In genomic region chr16:26605872-26606271, GRCh38 we compare ENCODE assay signal across 23 cellular contexts.
A peak's percentile ranks its signal among the peaks of the same experiment; 100 is the strongest.
DNase-seq lines count a peak whose midpoint lies in the region; ATAC-seq and TF ChIP-seq lines count a peak whose summit lies in the region.
"Had no signal": no experiment of that assay in that cellular context is flagged by ENCODE, and none has a peak within 500 bp of the region (broad histone marks: within the 10 kb centered on the region; RNA-seq: fewer than 3 reads in every experiment).

No MANE protein-coding gene starts in this region.

- no peak overlapping the region for H3K4me3 ChIP-seq in psoas muscle
- H3K4me3 ChIP-seq: gastroesophageal sphincter, lung, tibial nerve had no signal

- peaks cover 30% of the 10 kb centered on the region for H3K4me1 Mint-ChIP-seq in activated naive CD8-positive, alpha-beta T cell treated with anti-CD3 and anti-CD28 coated beads, Interleukin-2, amount 10 ng/mL, durations not matched to agents 7 days and 5 days
- H3K4me1 Mint-ChIP-seq in activated naive CD8-positive, alpha-beta T cell treated with anti-CD3 and anti-CD28 coated beads, Interleukin-2, amount 50 U/mL, for 24 hours = peaks cover 14% of the 10 kb centered on the region
- H3K4me1 Mint-ChIP-seq in T-helper 1 cell treated with Interleukin-12 subunit alpha and Interleukin-12 subunit beta and Interleukin-4 antibody, amounts not matched to agents 30 μg/mL and 1 μg/mL, for 36 hours (ENCODE audit: low read depth) = peaks cover 71% of the 10 kb centered on the region
- H3K4me1 Mint-ChIP-seq: H9 had no signal

- H3K9me3 ChIP-seq in psoas muscle = no peaks in the 10 kb centered on the region
- H3K9me3 ChIP-seq: tibial nerve had no signal

- no peak for DNase-seq in activated naive CD8-positive, alpha-beta T cell treated with anti-CD3 and anti-CD28 coated beads, Interleukin-2, amount 10 ng/mL, durations not matched to agents 7 days and 5 days
- DNase-seq in activated naive CD8-positive, alpha-beta T cell treated with anti-CD3 and anti-CD28 coated beads, Interleukin-2, amount 50 U/mL, for 24 hours = no peak
- DNase-seq in NCI-H2107 treated with DMSO at 0.1 percent for 48 hours (lab: John Stamatoyannopoulos, UW; ENCODE audit: unreplicated experiment) (peak; percentile 79), GM19238 (ENCODE audit: insufficient read length, low spot score) (no peak), psoas muscle (no peak), NCI-H1694 treated with DMSO at 0.1 percent for 48 hours (lab: John Stamatoyannopoulos, UW) (no peak)
- no peak for DNase-seq in activated T-cell treated with anti-CD3 and anti-CD28 coated beads, Interleukin-2, amount 50 U/mL, for 48 hours
- DNase-seq: activated naive CD4-positive, alpha-beta T cell treated with anti-CD3 and anti-CD28 coated beads for 36 hours; DMS79; H9; kidney; MV-4-11; NCI-H446; small intestine; stimulated activated CD4-positive, alpha-beta T cell treated with anti-CD3 and anti-CD28 coated beads, Interleukin-2, amount 100 ng/mL, for 48 hours; SW 1271 had no signal

- H3K36me3 ChIP-seq in psoas muscle (ENCODE audit: insufficient read depth in 1 of 2, low read depth in 1 of 2) = no peaks in the 10 kb centered on the region
- H3K36me3 ChIP-seq: gastroesophageal sphincter, tibial nerve had no signal

- no peak for TF ChIP-seq CTCF in psoas muscle (IDR thresholded peaks at IDR 0.05)

- no peaks in the 10 kb centered on the region for H3K4me1 ChIP-seq in psoas muscle
- H3K4me1 ChIP-seq: gastroesophageal sphincter, tibial nerve had no signal

- POLR2A ChIA-PET in activated naive CD8-positive, alpha-beta T cell treated with anti-CD3 and anti-CD28 coated beads, Interleukin-2, amount 10 ng/mL, durations not matched to agents 7 days and 5 days (lab: Charles Lee) = interaction anchor here (1.2 kb wide), 1 partner anchor 8 kb away, joined by 4 read pairs; no protein-coding TSS in a partner anchor

- ATAC-seq in activated naive CD8-positive, alpha-beta T cell treated with anti-CD3 and anti-CD28 coated beads, Interleukin-2, amount 10 ng/mL, durations not matched to agents 7 days and 5 days (ENCODE audit: low read depth) = peak; percentile 51
- no peak for ATAC-seq in activated naive CD8-positive, alpha-beta T cell treated with anti-CD3 and anti-CD28 coated beads, Interleukin-2, amount 50 U/mL, for 24 hours
- no peak for ATAC-seq in psoas muscle
- ATAC-seq: gastroesophageal sphincter had no signal

- 75 to 83% (median 83%) methylated on average over 8 of the region's 8 CpGs for WGBS in psoas muscle, 3 donors

- H3K4me3 Mint-ChIP-seq in activated naive CD8-positive, alpha-beta T cell treated with anti-CD3 and anti-CD28 coated beads, Interleukin-2, amount 10 ng/mL, durations not matched to agents 7 days and 5 days = no peak overlapping the region
- no peak overlapping the region for H3K4me3 Mint-ChIP-seq in activated naive CD8-positive, alpha-beta T cell treated with anti-CD3 and anti-CD28 coated beads, Interleukin-2, amount 50 U/mL, for 24 hours
- peak overlapping the region; percentile 27 for H3K4me3 Mint-ChIP-seq in T-helper 1 cell treated with Interleukin-12 subunit alpha and Interleukin-12 subunit beta and Interleukin-4 antibody, amounts not matched to agents 30 μg/mL and 1 μg/mL, for 36 hours
- H3K4me3 Mint-ChIP-seq: activated naive CD4-positive, alpha-beta T cell treated with anti-CD3 and anti-CD28 coated beads for 36 hours; CD4-positive, CD25-positive, alpha-beta regulatory T cell; H9; stimulated activated naive CD8-positive, alpha-beta T cell treated with anti-CD3 and anti-CD28 coated beads, Interleukin-15, Interleukin-2, amounts not matched to agents 100 ng/mL and 50 ng/mL, for 24 hours had no signal

- peaks cover 11% of the 10 kb centered on the region for H3K36me3 Mint-ChIP-seq in activated naive CD8-positive, alpha-beta T cell treated with anti-CD3 and anti-CD28 coated beads, Interleukin-2, amount 10 ng/mL, durations not matched to agents 7 days and 5 days
- H3K36me3 Mint-ChIP-seq in activated naive CD8-positive, alpha-beta T cell treated with anti-CD3 and anti-CD28 coated beads, Interleukin-2, amount 50 U/mL, for 24 hours (ENCODE audit: low read depth) = peaks cover 2% of the 10 kb centered on the region
- H3K36me3 Mint-ChIP-seq in T-helper 1 cell treated with Interleukin-12 subunit alpha and Interleukin-12 subunit beta and Interleukin-4 antibody, amounts not matched to agents 30 μg/mL and 1 μg/mL, for 36 hours (ENCODE audit: low read depth) = peaks cover 21% of the 10 kb centered on the region
- H3K36me3 Mint-ChIP-seq: CD4-positive, CD25-positive, alpha-beta regulatory T cell had no signal

- intact Hi-C loops in psoas muscle (cut with DNase I) = no loop called here

- no peaks in the 10 kb centered on the region for H3K27me3 ChIP-seq in psoas muscle (ENCODE audit: insufficient read depth in 3 of 3, low read length in 2 of 3)
- H3K27me3 ChIP-seq: tibial nerve had no signal

- H3K9me3 Mint-ChIP-seq in activated naive CD8-positive, alpha-beta T cell treated with anti-CD3 and anti-CD28 coated beads, Interleukin-2, amount 10 ng/mL, durations not matched to agents 7 days and 5 days = peaks cover 9% of the 10 kb centered on the region
- H3K9me3 Mint-ChIP-seq in activated naive CD8-positive, alpha-beta T cell treated with anti-CD3 and anti-CD28 coated beads, Interleukin-2, amount 50 U/mL, for 24 hours = no peaks in the 10 kb centered on the region
- H3K9me3 Mint-ChIP-seq in T-helper 1 cell treated with Interleukin-12 subunit alpha and Interleukin-12 subunit beta and Interleukin-4 antibody, amounts not matched to agents 30 μg/mL and 1 μg/mL, for 36 hours = peaks cover 23% of the 10 kb centered on the region
- H3K9me3 Mint-ChIP-seq: activated naive CD4-positive, alpha-beta T cell treated with anti-CD3 and anti-CD28 coated beads for 36 hours; CD4-positive, CD25-positive, alpha-beta regulatory T cell; H9 had no signal

- H3K27me3 Mint-ChIP-seq in activated naive CD8-positive, alpha-beta T cell treated with anti-CD3 and anti-CD28 coated beads, Interleukin-2, amount 10 ng/mL, durations not matched to agents 7 days and 5 days = no peaks in the 10 kb centered on the region
- H3K27me3 Mint-ChIP-seq in activated naive CD8-positive, alpha-beta T cell treated with anti-CD3 and anti-CD28 coated beads, Interleukin-2, amount 50 U/mL, for 24 hours = peaks cover 15% of the 10 kb centered on the region
- no peaks in the 10 kb centered on the region for H3K27me3 Mint-ChIP-seq in T-helper 1 cell treated with Interleukin-12 subunit alpha and Interleukin-12 subunit beta and Interleukin-4 antibody, amounts not matched to agents 30 μg/mL and 1 μg/mL, for 36 hours (ENCODE audit: low read depth)

- H3K27ac Mint-ChIP-seq in activated naive CD8-positive, alpha-beta T cell treated with anti-CD3 and anti-CD28 coated beads, Interleukin-2, amount 10 ng/mL, durations not matched to agents 7 days and 5 days = peak overlapping the region; percentile 66
- H3K27ac Mint-ChIP-seq in activated naive CD8-positive, alpha-beta T cell treated with anti-CD3 and anti-CD28 coated beads, Interleukin-2, amount 50 U/mL, for 24 hours = no peak overlapping the region
- H3K27ac Mint-ChIP-seq in T-helper 1 cell treated with Interleukin-12 subunit alpha and Interleukin-12 subunit beta and Interleukin-4 antibody, amounts not matched to agents 30 μg/mL and 1 μg/mL, for 36 hours = peak overlapping the region; percentile 84
- H3K27ac Mint-ChIP-seq: activated naive CD4-positive, alpha-beta T cell treated with anti-CD3 and anti-CD28 coated beads for 36 hours; CD4-positive, CD25-positive, alpha-beta regulatory T cell; stimulated activated naive CD8-positive, alpha-beta T cell treated with anti-CD3 and anti-CD28 coated beads, Interleukin-15, Interleukin-2, amounts not matched to agents 100 ng/mL and 50 ng/mL, for 24 hours had no signal

- H3K27ac ChIP-seq in psoas muscle = no peak overlapping the region
- H3K27ac ChIP-seq: gastroesophageal sphincter, KMS-11, tibial nerve had no signal
